Comparison of ENCODE assay signal across 1 cellular context in genomic region chr21:42924433-42924751, GRCh38.
A peak's percentile ranks its signal among the peaks of the same experiment; 100 is the strongest.
TF ChIP-seq lines count a peak whose summit lies in the region.

No MANE protein-coding gene starts in this region.

TF ChIP-seq in HepG2, 621 proteins besides CTCF, POLR2A, EP300 and RAD21:
- TF ChIP-seq MAFK (conservative IDR thresholded peaks at IDR 0.05 in 1 of 2, IDR thresholded peaks at IDR 0.05 in 1 of 2; ENCODE audit: low read length in 2 of 2) = peak; percentile 44 to 52; a peak in 2 of 4 replicates
- no peak for TF ChIP-seq ZNF784 (CRISPR knock-in tag; IDR thresholded peaks at IDR 0.05; ENCODE audit: borderline replicate concordance)
- no peak for TF ChIP-seq ZNF460 (CRISPR knock-in tag; IDR thresholded peaks at IDR 0.05; ENCODE audit: borderline replicate concordance)
- no peak for TF ChIP-seq ZNF639 (CRISPR knock-in tag; conservative IDR thresholded peaks at IDR 0.05)
- TF ChIP-seq MAFF (IDR thresholded peaks at IDR 0.05; ENCODE audit: low read depth, low read length) = 0 out of 2 replicates have a peak, but pooled peaks have one; percentile 4
- TF ChIP-seq ARID4A (CRISPR knock-in tag; IDR thresholded peaks at IDR 0.05; ENCODE audit: borderline replicate concordance) = no peak
